Comparison of ENCODE assay signal across 1 cellular context in genomic region chr1:93078935-93079654, GRCh38.
TF ChIP-seq lines count a peak whose summit lies in the region.

Gene MTF2 (plus strand): TSS chr1:93079283. CDS start chr1:93079527, 244 bp downstream.

TF ChIP-seq in K562, 482 proteins besides CTCF, POLR2A, EP300 and RAD21 (continued from another document and continues in another):
- TF ChIP-seq, protein P1, sequence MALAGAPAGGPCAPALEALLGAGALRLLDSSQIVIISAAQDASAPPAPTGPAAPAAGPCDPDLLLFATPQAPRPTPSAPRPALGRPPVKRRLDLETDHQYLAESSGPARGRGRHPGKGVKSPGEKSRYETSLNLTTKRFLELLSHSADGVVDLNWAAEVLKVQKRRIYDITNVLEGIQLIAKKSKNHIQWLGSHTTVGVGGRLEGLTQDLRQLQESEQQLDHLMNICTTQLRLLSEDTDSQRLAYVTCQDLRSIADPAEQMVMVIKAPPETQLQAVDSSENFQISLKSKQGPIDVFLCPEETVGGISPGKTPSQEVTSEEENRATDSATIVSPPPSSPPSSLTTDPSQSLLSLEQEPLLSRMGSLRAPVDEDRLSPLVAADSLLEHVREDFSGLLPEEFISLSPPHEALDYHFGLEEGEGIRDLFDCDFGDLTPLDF (CRISPR knock-in tag; IDR thresholded peaks at IDR 0.05): peak; percentile 96
- no peak for TF ChIP-seq HDGF (IDR thresholded peaks at IDR 0.05)
- no peak for TF ChIP-seq PCBP2 (IDR thresholded peaks at IDR 0.05; ENCODE audit: low read depth, low read length, poor library complexity, severe bottlenecking)
- TF ChIP-seq RFX7 (CRISPR knock-in tag; IDR thresholded peaks at IDR 0.05): no peak
- peak; percentile 93 for TF ChIP-seq THAP12 (CRISPR knock-in tag; IDR thresholded peaks at IDR 0.05)
- peak; percentile 92 for TF ChIP-seq KDM5B (IDR thresholded peaks at IDR 0.05; ENCODE audit: insufficient replicate concordance, low read depth, low read length)
- TF ChIP-seq JUNB (CRISPR knock-in tag; conservative IDR thresholded peaks at IDR 0.05): no peak
- no peak for TF ChIP-seq PURB (CRISPR knock-in tag; IDR thresholded peaks at IDR 0.05; ENCODE audit: low read depth)
- TF ChIP-seq ZNF134 (CRISPR knock-in tag; conservative IDR thresholded peaks at IDR 0.05): no peak
- peak; percentile 76; the same call in 1 of the 2 replicates for TF ChIP-seq TRIM28 (IDR thresholded peaks at IDR 0.05)
- no peak for TF ChIP-seq SIRT6 (IDR thresholded peaks at IDR 0.05; ENCODE audit: low read depth, low read length)
- peak; percentile 99 to 100 for TF ChIP-seq MAZ (CRISPR knock-in tag; conservative IDR thresholded peaks at IDR 0.05 in 1 of 2, IDR thresholded peaks at IDR 0.05 in 1 of 2)
- TF ChIP-seq ZNF830 (CRISPR knock-in tag; IDR thresholded peaks at IDR 0.05): peak; percentile 95
- TF ChIP-seq, protein P2, sequence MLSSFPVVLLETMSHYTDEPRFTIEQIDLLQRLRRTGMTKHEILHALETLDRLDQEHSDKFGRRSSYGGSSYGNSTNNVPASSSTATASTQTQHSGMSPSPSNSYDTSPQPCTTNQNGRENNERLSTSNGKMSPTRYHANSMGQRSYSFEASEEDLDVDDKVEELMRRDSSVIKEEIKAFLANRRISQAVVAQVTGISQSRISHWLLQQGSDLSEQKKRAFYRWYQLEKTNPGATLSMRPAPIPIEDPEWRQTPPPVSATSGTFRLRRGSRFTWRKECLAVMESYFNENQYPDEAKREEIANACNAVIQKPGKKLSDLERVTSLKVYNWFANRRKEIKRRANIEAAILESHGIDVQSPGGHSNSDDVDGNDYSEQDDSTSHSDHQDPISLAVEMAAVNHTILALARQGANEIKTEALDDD (IDR thresholded peaks at IDR 0.05): peak; percentile 29; the same call in 1 of the 2 replicates
- TF ChIP-seq SMARCA5 (IDR thresholded peaks at IDR 0.05): no peak
- peak; percentile 94; the same call in 1 of the 2 replicates for TF ChIP-seq ZNF76 (CRISPR knock-in tag; IDR thresholded peaks at IDR 0.05; ENCODE audit: borderline replicate concordance)
- peak; percentile 98 for TF ChIP-seq SOX6 (IDR thresholded peaks at IDR 0.05)
- TF ChIP-seq TEAD1 (CRISPR knock-in tag; IDR thresholded peaks at IDR 0.05): peak; percentile 83 to 86; a peak in 3 of 4 replicates
- TF ChIP-seq NFIX (CRISPR knock-in tag; IDR thresholded peaks at IDR 0.05; ENCODE audit: low read depth): peak; percentile 72
- no peak for TF ChIP-seq ZNF561 (CRISPR knock-in tag; conservative IDR thresholded peaks at IDR 0.05)
- no peak for TF ChIP-seq PRPF4 (IDR thresholded peaks at IDR 0.05; ENCODE audit: insufficient read depth, low read depth, low read length, poor library complexity, severe bottlenecking)
- no peak for TF ChIP-seq WHSC1 (IDR thresholded peaks at IDR 0.05; ENCODE audit: low read length)
- no peak for TF ChIP-seq CLOCK (CRISPR knock-in tag; IDR thresholded peaks at IDR 0.05; ENCODE audit: borderline replicate concordance)
- TF ChIP-seq, protein P3, sequence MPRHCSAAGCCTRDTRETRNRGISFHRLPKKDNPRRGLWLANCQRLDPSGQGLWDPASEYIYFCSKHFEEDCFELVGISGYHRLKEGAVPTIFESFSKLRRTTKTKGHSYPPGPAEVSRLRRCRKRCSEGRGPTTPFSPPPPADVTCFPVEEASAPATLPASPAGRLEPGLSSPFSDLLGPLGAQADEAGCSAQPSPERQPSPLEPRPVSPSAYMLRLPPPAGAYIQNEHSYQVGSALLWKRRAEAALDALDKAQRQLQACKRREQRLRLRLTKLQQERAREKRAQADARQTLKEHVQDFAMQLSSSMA (CRISPR knock-in tag; IDR thresholded peaks at IDR 0.05): 0 out of 2 replicates have a peak, but pooled peaks have one; percentile 72
- no peak for TF ChIP-seq ZNF277 (CRISPR knock-in tag; IDR thresholded peaks at IDR 0.05; ENCODE audit: borderline replicate concordance)
- TF ChIP-seq RFX5 (IDR thresholded peaks at IDR 0.05; ENCODE audit: low read depth, low read length): no peak
- peak; percentile 74 for TF ChIP-seq DPF2 (IDR thresholded peaks at IDR 0.05)
- peak in 1 of 2 experiments; percentile 90; a peak in 2 of 4 replicates for TF ChIP-seq BCLAF1 (IDR thresholded peaks at IDR 0.05; ENCODE audit: borderline replicate concordance in 1 of 2, control insufficient read depth in 1 of 2, low read depth in 2 of 2, low read length in 1 of 2)
- peak; percentile 83 for TF ChIP-seq NR2C2 (CRISPR knock-in tag; IDR thresholded peaks at IDR 0.05)
- peak; percentile 73 for TF ChIP-seq NR2C2 (tag; IDR thresholded peaks at IDR 0.05)
- no peak for TF ChIP-seq ZNF263 (CRISPR knock-in tag; IDR thresholded peaks at IDR 0.05; ENCODE audit: borderline replicate concordance)
- no peak for TF ChIP-seq RBM14 (IDR thresholded peaks at IDR 0.05; ENCODE audit: borderline replicate concordance, insufficient read depth, low read depth, low read length)
- TF ChIP-seq POLR2G (IDR thresholded peaks at IDR 0.05; ENCODE audit: low read depth, low read length): peak; percentile 98
- TF ChIP-seq FOXP1 (CRISPR knock-in tag; IDR thresholded peaks at IDR 0.05): peak; percentile 98
- TF ChIP-seq ETV6 (IDR thresholded peaks at IDR 0.05; ENCODE audit: borderline replicate concordance in 1 of 2, low read depth in 2 of 2, low read length in 1 of 2): peak in 1 of 2 experiments; percentile 59; a peak in 2 of 4 replicates
- no peak for TF ChIP-seq ETV6 (CRISPR knock-in tag; IDR thresholded peaks at IDR 0.05; ENCODE audit: borderline replicate concordance)
- TF ChIP-seq PHF8 (IDR thresholded peaks at IDR 0.05; ENCODE audit: borderline replicate concordance, low read length): peak; percentile 99
- TF ChIP-seq ZBED1 (IDR thresholded peaks at IDR 0.05): peak; percentile 61; the same call in 1 of the 2 replicates
- peak; percentile 94 for TF ChIP-seq POLR2AphosphoS5 (IDR thresholded peaks at IDR 0.05; ENCODE audit: control insufficient read depth, insufficient read depth, low read depth, low read length)
- TF ChIP-seq LCOR (CRISPR knock-in tag; IDR thresholded peaks at IDR 0.05): peak; percentile 93
- TF ChIP-seq ZNF79 (CRISPR knock-in tag; IDR thresholded peaks at IDR 0.05; ENCODE audit: low read depth): no peak
- 0 out of 2 replicates have a peak, but pooled peaks have one; percentile 70 for TF ChIP-seq KLF13 (tag; IDR thresholded peaks at IDR 0.05; ENCODE audit: borderline replicate concordance, low read depth)
- TF ChIP-seq ZBTB34 (CRISPR knock-in tag; IDR thresholded peaks at IDR 0.05): no peak
- no peak for TF ChIP-seq ZNF354B (CRISPR knock-in tag; IDR thresholded peaks at IDR 0.05)
- TF ChIP-seq, protein P4, sequence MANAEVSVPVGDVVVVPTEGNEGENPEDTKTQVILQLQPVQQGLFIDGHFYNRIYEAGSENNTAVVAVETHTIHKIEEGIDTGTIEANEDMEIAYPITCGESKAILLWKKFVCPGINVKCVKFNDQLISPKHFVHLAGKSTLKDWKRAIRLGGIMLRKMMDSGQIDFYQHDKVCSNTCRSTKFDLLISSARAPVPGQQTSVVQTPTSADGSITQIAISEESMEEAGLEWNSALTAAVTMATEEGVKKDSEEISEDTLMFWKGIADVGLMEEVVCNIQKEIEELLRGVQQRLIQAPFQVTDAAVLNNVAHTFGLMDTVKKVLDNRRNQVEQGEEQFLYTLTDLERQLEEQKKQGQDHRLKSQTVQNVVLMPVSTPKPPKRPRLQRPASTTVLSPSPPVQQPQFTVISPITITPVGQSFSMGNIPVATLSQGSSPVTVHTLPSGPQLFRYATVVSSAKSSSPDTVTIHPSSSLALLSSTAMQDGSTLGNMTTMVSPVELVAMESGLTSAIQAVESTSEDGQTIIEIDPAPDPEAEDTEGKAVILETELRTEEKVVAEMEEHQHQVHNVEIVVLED (CRISPR knock-in tag; IDR thresholded peaks at IDR 0.05): peak; percentile 93
- TF ChIP-seq, protein P5, sequence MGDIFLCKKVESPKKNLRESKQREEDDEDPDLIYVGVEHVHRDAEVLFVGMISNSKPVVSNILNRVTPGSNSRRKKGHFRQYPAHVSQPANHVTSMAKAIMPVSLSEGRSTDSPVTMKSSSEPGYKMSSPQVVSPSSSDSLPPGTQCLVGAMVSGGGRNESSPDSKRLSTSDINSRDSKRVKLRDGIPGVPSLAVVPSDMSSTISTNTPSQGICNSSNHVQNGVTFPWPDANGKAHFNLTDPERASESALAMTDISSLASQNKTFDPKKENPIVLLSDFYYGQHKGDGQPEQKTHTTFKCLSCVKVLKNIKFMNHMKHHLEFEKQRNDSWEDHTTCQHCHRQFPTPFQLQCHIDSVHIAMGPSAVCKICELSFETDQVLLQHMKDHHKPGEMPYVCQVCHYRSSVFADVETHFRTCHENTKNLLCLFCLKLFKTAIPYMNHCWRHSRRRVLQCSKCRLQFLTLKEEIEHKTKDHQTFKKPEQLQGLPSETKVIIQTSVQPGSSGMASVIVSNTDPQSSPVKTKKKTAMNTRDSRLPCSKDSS (IDR thresholded peaks at IDR 0.05; ENCODE audit: low read depth, partially characterized antibody): no peak
- no peak for TF ChIP-seq DMBX1 (CRISPR knock-in tag; IDR thresholded peaks at IDR 0.05; ENCODE audit: borderline replicate concordance)
- peak in 1 of 2 experiments; percentile 84; a peak in 2 of 4 replicates for TF ChIP-seq SRF (CRISPR knock-in tag; IDR thresholded peaks at IDR 0.05)
- peak; percentile 96 for TF ChIP-seq NR1H2 (CRISPR knock-in tag; IDR thresholded peaks at IDR 0.05)
- TF ChIP-seq TEAD4 (IDR thresholded peaks at IDR 0.05; ENCODE audit: low read length): peak; percentile 75
- no peak for TF ChIP-seq TEAD4 (CRISPR knock-in tag; IDR thresholded peaks at IDR 0.05; ENCODE audit: borderline replicate concordance)
- peak; percentile 91 for TF ChIP-seq MYNN (IDR thresholded peaks at IDR 0.05)
- no peak for TF ChIP-seq MYNN (CRISPR knock-in tag; IDR thresholded peaks at IDR 0.05)
